ENCODE assay signal across 10 cellular contexts in genomic region chr10:133603434-133603833, GRCh38. TPM values are rescaled to one million over a fixed set of nuclear protein-coding genes. Genes with fewer than 3 reads are reported as not detected.
"Had no signal": no experiment of that assay in that cellular context is flagged by ENCODE, and none has a peak within 500 bp of the region (broad histone marks: within the 10 kb centered on the region; RNA-seq: fewer than 3 reads in every experiment).

No MANE protein-coding gene starts in this region.

RNA-seq across cellular contexts. Expression of gene FRG2B, which starts 23.2 kb away (rescaled TPM):
- total RNA-seq: OCI-LY7, PC-3, PC-9, Peyer's patch, Right ventricle myocardium inferior, Right ventricle myocardium superior, SJSA1 had no signal
- polyA plus RNA-seq: SK-N-SH had no signal

RNA-seq across cellular contexts. Expression of gene SYCE1, which starts 38.1 kb away (rescaled TPM):
- total RNA-seq: OCI-LY7, PC-3, PC-9, RPMI7951, SJSA1, SK-MEL-5 had no signal
- polyA plus RNA-seq: SK-N-SH had no signal
